In the genomic region with DNA sequence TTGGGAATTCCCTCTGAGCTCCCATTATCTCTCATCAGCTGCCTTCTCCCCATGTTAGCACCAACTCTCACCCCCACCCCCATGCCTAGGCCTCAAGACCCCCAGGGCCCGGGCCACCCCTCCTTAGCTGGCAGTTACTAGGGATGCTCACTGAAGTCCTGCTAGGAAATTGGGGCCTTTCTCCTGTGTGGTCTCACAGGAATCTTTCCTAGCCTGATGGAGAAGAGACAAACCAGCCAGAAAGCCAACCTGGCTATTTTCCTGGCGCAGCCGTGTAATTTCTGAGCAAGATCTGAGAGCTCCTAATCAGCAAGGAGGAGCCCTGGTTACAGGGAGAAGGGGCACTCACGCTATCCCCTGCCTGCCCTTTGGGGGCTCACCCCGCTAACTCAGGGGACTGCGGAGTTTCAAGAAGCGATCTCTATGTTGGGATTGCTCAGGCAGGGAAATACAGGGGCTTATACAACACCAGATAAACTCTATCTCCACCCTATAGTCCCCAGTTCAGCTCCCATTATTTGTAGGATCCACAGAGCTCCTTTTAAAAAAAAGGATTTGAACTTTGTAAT, we compare ENCODE assay signal across 11 cellular contexts. TPM values are rescaled to one million over a fixed set of nuclear protein-coding genes. Genes with fewer than 3 reads are reported as not detected.
DNase-seq lines count a peak whose midpoint lies in the region; TF ChIP-seq lines count a peak whose summit lies in the region.
"Had no signal": no experiment of that assay in that cellular context is flagged by ENCODE, and none has a peak within 500 bp of the region (broad histone marks: within the 10 kb centered on the region; RNA-seq: fewer than 3 reads in every experiment).

No MANE protein-coding gene starts in this region.

- TF ChIP-seq EP300 in transverse colon (IDR thresholded peaks at IDR 0.05; ENCODE audit: low read depth), result no peak

- peak overlapping the region; percentile 2 for H3K27ac Mint-ChIP-seq in neural crest cell (ENCODE audit: unreplicated experiment)
- H3K27ac Mint-ChIP-seq: activated CD8-positive, alpha-beta T cell treated with anti-CD3 and anti-CD28 coated beads, Interleukin-2, amount 10 ng/mL, durations not matched to agents 7 days and 5 days; stimulated activated naive CD8-positive, alpha-beta T cell treated with anti-CD3 and anti-CD28 coated beads, Interleukin-15, Interleukin-2, amounts not matched to agents 100 ng/mL and 50 ng/mL, for 24 hours had no signal

- H3K36me3 Mint-ChIP-seq in neural crest cell (ENCODE audit: low read depth), result no peaks in the 10 kb centered on the region

- intact Hi-C loops in transverse colon (cut with DNase I; ENCODE audit: low total_unique reads), result no loop called here

- H3K4me3 ChIP-seq in NB4 (ENCODE audit: low read depth, low read length), result peak overlapping the region; percentile 66
- H3K4me3 ChIP-seq in esophagus (ENCODE audit: low read depth in 1 of 2, low read length in 2 of 2), result no peak overlapping the region
- H3K4me3 ChIP-seq in transverse colon, result no peak overlapping the region
- H3K4me3 ChIP-seq: cardiac muscle cell had no signal

- DNase-seq in NB4 (ENCODE audit: low read depth), result no peak
- no peak for DNase-seq in neural crest cell (ENCODE audit: low read depth, low spot score)
- DNase-seq in transverse colon, result no peak
- DNase-seq in NCI-H748 treated with DMSO at 0.1 percent for 48 hours (lab: John Stamatoyannopoulos, UW), result no peak
- no peak for DNase-seq in NCI-H2171 (lab: John Stamatoyannopoulos, UW)
- DNase-seq in NCI-H128 (lab: John Stamatoyannopoulos, UW; ENCODE audit: unreplicated experiment), result no peak
- DNase-seq in activated naive CD4-positive, alpha-beta T cell (lab: John Stamatoyannopoulos, UW), result no peak
- DNase-seq: activated CD8-positive, alpha-beta T cell treated with anti-CD3 and anti-CD28 coated beads, Interleukin-2, amount 10 ng/mL, durations not matched to agents 7 days and 5 days had no signal

- in situ Hi-C loops in transverse colon (cut with MboI; ENCODE audit: low pct_ligation_motif_present in 1 of 4, low pct_unique_long_range_greater_than_20kb in 1 of 4, low sequenced_read_pairs in 3 of 4), result loop anchor here in 2 of 4 donors (25.0 kb wide), 3 partner anchors 532 to 1407 kb away; no protein-coding TSS in a partner anchor

- H3K27me3 ChIP-seq in esophagus (ENCODE audit: control insufficient read depth in 1 of 2, insufficient read depth in 2 of 2, low read length in 2 of 2), result peaks cover 3 to 11% of the 10 kb centered on the region in 2 donors
- peaks cover 82% of the 10 kb centered on the region for H3K27me3 ChIP-seq in transverse colon

- no peak for TF ChIP-seq POLR2A in NB4 (IDR thresholded peaks at IDR 0.05; ENCODE audit: extremely low read depth, insufficient read length)
- no peak for TF ChIP-seq POLR2A in transverse colon (IDR thresholded peaks at IDR 0.05)

- H3K36me3 ChIP-seq in esophagus (ENCODE audit: control insufficient read depth in 2 of 2, insufficient read depth in 2 of 2, low read length in 1 of 2) (no peaks in the 10 kb centered on the region), transverse colon (no peaks in the 10 kb centered on the region)
- H3K36me3 ChIP-seq: cardiac muscle cell had no signal

- H3K9me3 ChIP-seq in esophagus (ENCODE audit: control insufficient read depth in 2 of 2, insufficient read depth in 1 of 2, low read depth in 1 of 2, low read length in 1 of 2) (peaks cover 0 to 5% of the 10 kb centered on the region in 2 donors), transverse colon (no peaks in the 10 kb centered on the region)

- H3K27ac ChIP-seq in esophagus (ENCODE audit: low read depth in 2 of 2, low read length in 1 of 2), result peak overlapping the region; percentile 38 to 61
- peak overlapping the region; percentile 77 to 97 (median 90) for H3K27ac ChIP-seq in transverse colon
- H3K27ac ChIP-seq: cardiac muscle cell had no signal

- peaks cover 67% of the 10 kb centered on the region for H3K4me1 Mint-ChIP-seq in neural crest cell

- no peak overlapping the region for H3K4me3 Mint-ChIP-seq in neural crest cell
- H3K4me3 Mint-ChIP-seq: stimulated activated naive CD8-positive, alpha-beta T cell treated with anti-CD3 and anti-CD28 coated beads, Interleukin-15, Interleukin-2, amounts not matched to agents 100 ng/mL and 50 ng/mL, for 24 hours had no signal

- H3K4me1 ChIP-seq in esophagus (ENCODE audit: control insufficient read depth in 2 of 2, insufficient read depth in 2 of 2, low read length in 1 of 2) (peaks cover 7% of the 10 kb centered on the region in 2 donors), transverse colon (peaks cover 0 to 45% (median 21%) of the 10 kb centered on the region in 4 donors)

- TF ChIP-seq CTCF in NB4 (IDR thresholded peaks at IDR 0.05; ENCODE audit: low read depth, low read length) (no peak), neural crest cell (conservative IDR thresholded peaks at IDR 0.05) (no peak), transverse colon (IDR thresholded peaks at IDR 0.05) (no peak)

- 59 to 60% methylated on average over 7 of the region's 7 CpGs for WGBS in esophagus, 2 donors
- WGBS in transverse colon (ENCODE audit: low coverage in 1 of 2), 2 donors, result 57% methylated on average over 7 of the region's 7 CpGs; no CpG with 5 or more reads in 1 of the 2 donors

- H3K9me3 Mint-ChIP-seq in neural crest cell, result no peaks in the 10 kb centered on the region
- H3K9me3 Mint-ChIP-seq: stimulated activated naive CD8-positive, alpha-beta T cell treated with anti-CD3 and anti-CD28 coated beads, Interleukin-15, Interleukin-2, amounts not matched to agents 100 ng/mL and 50 ng/mL, for 24 hours had no signal

- H3K27me3 Mint-ChIP-seq in neural crest cell (ENCODE audit: low read depth), result peaks cover 63% of the 10 kb centered on the region

RNA-seq across cellular contexts. Expression of a gene that starts 25.1 kb away (rescaled TPM):
- polyA plus RNA-seq in esophagus, result 1 to 10 TPM; 5.0 to 9.3 TPM
- total RNA-seq in neural crest cell (147 and 150 TPM in 2 replicates), transverse colon (10 to 100 TPM; 11.3 to 29.5 (median 18.4) TPM)
- total RNA-seq: activated CD8-positive, alpha-beta T cell treated with anti-CD3 and anti-CD28 coated beads, Interleukin-2, amount 10 ng/mL, durations not matched to agents 7 days and 5 days had no signal
